Comparison of ENCODE assay signal across 1 cellular context in the genomic region with DNA sequence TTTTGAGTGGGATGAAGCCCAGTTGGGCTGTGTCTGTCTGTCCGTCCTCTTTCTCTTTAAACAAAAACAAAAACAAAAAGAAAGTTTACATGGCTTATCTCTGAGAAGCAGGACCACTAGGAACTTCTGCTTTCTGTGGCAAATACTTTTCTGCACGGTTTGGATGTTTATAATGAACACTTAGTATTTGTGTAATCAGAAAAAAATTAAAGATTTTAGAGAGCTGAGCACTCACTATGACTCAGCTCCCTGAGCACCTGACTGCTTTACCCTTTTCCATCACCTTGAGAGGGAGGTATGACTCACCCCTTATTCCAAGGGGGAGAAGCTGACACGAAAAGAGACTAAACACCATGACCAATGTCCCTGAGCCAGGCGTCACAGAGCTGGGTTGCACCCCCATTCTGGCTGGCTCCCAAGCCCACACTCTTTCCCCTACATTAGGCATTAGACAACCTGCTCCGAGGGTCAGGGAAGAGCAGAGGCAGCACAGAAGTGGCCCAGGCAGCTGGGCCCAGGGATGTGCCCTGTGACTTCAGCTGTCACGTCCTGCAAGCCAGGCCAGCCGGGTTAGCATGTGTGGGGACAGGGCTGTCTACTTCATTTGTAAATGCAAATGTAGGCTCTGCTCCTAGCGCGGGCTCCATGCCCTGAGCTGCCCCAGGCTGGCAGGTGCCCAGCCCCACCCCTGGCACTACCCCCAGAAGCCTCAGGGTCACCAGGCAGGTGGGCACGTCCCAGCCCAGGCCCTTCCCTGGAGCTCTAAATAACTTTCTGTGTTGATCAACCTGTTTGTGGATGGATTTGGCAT.
TF ChIP-seq lines count a peak whose summit lies in the region.

No MANE protein-coding gene starts in this region.

TF ChIP-seq in K562, 482 proteins besides CTCF, POLR2A, EP300 and RAD21 (continued from another document and continues in another):
- TF ChIP-seq, protein P1, sequence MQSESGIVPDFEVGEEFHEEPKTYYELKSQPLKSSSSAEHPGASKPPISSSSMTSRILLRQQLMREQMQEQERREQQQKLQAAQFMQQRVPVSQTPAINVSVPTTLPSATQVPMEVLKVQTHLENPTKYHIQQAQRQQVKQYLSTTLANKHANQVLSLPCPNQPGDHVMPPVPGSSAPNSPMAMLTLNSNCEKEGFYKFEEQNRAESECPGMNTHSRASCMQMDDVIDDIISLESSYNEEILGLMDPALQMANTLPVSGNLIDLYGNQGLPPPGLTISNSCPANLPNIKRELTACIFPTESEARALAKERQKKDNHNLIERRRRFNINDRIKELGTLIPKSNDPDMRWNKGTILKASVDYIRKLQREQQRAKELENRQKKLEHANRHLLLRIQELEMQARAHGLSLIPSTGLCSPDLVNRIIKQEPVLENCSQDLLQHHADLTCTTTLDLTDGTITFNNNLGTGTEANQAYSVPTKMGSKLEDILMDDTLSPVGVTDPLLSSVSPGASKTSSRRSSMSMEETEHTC (IDR thresholded peaks at IDR 0.05): peak; percentile 89
- TF ChIP-seq POLR2H (tag; IDR thresholded peaks at IDR 0.05; ENCODE audit: low read depth): no peak
- TF ChIP-seq SMARCA4 (IDR thresholded peaks at IDR 0.05): peak; percentile 96
- TF ChIP-seq KLF16 (IDR thresholded peaks at IDR 0.05): no peak
- peak; percentile 15 to 34; a peak in 2 of 4 replicates for TF ChIP-seq MAZ (CRISPR knock-in tag; conservative IDR thresholded peaks at IDR 0.05 in 1 of 2, IDR thresholded peaks at IDR 0.05 in 1 of 2)
- TF ChIP-seq ZNF232 (CRISPR knock-in tag; IDR thresholded peaks at IDR 0.05): no peak
- TF ChIP-seq KAT7 (CRISPR knock-in tag; IDR thresholded peaks at IDR 0.05; ENCODE audit: borderline replicate concordance): no peak
- TF ChIP-seq, protein P2, sequence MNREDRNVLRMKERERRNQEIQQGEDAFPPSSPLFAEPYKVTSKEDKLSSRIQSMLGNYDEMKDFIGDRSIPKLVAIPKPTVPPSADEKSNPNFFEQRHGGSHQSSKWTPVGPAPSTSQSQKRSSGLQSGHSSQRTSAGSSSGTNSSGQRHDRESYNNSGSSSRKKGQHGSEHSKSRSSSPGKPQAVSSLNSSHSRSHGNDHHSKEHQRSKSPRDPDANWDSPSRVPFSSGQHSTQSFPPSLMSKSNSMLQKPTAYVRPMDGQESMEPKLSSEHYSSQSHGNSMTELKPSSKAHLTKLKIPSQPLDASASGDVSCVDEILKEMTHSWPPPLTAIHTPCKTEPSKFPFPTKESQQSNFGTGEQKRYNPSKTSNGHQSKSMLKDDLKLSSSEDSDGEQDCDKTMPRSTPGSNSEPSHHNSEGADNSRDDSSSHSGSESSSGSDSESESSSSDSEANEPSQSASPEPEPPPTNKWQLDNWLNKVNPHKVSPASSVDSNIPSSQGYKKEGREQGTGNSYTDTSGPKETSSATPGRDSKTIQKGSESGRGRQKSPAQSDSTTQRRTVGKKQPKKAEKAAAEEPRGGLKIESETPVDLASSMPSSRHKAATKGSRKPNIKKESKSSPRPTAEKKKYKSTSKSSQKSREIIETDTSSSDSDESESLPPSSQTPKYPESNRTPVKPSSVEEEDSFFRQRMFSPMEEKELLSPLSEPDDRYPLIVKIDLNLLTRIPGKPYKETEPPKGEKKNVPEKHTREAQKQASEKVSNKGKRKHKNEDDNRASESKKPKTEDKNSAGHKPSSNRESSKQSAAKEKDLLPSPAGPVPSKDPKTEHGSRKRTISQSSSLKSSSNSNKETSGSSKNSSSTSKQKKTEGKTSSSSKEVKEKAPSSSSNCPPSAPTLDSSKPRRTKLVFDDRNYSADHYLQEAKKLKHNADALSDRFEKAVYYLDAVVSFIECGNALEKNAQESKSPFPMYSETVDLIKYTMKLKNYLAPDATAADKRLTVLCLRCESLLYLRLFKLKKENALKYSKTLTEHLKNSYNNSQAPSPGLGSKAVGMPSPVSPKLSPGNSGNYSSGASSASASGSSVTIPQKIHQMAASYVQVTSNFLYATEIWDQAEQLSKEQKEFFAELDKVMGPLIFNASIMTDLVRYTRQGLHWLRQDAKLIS (CRISPR knock-in tag; IDR thresholded peaks at IDR 0.05): no peak
- TF ChIP-seq TCFL5 (CRISPR knock-in tag; conservative IDR thresholded peaks at IDR 0.05): no peak
- TF ChIP-seq BRF1 (IDR thresholded peaks at IDR 0.05; ENCODE audit: borderline replicate concordance, extremely low read depth, insufficient read length): no peak
- no peak for TF ChIP-seq EZH2 (IDR thresholded peaks at IDR 0.05; ENCODE audit: borderline replicate concordance, low read depth, low read length)
- TF ChIP-seq GATAD2B (IDR thresholded peaks at IDR 0.05; ENCODE audit: borderline replicate concordance): no peak; the same call in 1 of the 2 replicates
- TF ChIP-seq, protein P3, sequence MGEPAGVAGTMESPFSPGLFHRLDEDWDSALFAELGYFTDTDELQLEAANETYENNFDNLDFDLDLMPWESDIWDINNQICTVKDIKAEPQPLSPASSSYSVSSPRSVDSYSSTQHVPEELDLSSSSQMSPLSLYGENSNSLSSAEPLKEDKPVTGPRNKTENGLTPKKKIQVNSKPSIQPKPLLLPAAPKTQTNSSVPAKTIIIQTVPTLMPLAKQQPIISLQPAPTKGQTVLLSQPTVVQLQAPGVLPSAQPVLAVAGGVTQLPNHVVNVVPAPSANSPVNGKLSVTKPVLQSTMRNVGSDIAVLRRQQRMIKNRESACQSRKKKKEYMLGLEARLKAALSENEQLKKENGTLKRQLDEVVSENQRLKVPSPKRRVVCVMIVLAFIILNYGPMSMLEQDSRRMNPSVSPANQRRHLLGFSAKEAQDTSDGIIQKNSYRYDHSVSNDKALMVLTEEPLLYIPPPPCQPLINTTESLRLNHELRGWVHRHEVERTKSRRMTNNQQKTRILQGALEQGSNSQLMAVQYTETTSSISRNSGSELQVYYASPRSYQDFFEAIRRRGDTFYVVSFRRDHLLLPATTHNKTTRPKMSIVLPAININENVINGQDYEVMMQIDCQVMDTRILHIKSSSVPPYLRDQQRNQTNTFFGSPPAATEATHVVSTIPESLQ (CRISPR knock-in tag; IDR thresholded peaks at IDR 0.05): 0 out of 2 replicates have a peak, but pooled peaks have one; percentile 66
- no peak for TF ChIP-seq ZC3H11A (IDR thresholded peaks at IDR 0.05; ENCODE audit: low read depth, low read length)
- TF ChIP-seq SNRNP70 (optimal IDR thresholded peaks at IDR 0.05; ENCODE audit: low read depth, low read length): no peak
- no peak for TF ChIP-seq ZNF707 (CRISPR knock-in tag; conservative IDR thresholded peaks at IDR 0.05)
- TF ChIP-seq, protein P4, sequence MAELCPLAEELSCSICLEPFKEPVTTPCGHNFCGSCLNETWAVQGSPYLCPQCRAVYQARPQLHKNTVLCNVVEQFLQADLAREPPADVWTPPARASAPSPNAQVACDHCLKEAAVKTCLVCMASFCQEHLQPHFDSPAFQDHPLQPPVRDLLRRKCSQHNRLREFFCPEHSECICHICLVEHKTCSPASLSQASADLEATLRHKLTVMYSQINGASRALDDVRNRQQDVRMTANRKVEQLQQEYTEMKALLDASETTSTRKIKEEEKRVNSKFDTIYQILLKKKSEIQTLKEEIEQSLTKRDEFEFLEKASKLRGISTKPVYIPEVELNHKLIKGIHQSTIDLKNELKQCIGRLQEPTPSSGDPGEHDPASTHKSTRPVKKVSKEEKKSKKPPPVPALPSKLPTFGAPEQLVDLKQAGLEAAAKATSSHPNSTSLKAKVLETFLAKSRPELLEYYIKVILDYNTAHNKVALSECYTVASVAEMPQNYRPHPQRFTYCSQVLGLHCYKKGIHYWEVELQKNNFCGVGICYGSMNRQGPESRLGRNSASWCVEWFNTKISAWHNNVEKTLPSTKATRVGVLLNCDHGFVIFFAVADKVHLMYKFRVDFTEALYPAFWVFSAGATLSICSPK (IDR thresholded peaks at IDR 0.05; ENCODE audit: borderline replicate concordance): no peak
- TF ChIP-seq, protein P5, sequence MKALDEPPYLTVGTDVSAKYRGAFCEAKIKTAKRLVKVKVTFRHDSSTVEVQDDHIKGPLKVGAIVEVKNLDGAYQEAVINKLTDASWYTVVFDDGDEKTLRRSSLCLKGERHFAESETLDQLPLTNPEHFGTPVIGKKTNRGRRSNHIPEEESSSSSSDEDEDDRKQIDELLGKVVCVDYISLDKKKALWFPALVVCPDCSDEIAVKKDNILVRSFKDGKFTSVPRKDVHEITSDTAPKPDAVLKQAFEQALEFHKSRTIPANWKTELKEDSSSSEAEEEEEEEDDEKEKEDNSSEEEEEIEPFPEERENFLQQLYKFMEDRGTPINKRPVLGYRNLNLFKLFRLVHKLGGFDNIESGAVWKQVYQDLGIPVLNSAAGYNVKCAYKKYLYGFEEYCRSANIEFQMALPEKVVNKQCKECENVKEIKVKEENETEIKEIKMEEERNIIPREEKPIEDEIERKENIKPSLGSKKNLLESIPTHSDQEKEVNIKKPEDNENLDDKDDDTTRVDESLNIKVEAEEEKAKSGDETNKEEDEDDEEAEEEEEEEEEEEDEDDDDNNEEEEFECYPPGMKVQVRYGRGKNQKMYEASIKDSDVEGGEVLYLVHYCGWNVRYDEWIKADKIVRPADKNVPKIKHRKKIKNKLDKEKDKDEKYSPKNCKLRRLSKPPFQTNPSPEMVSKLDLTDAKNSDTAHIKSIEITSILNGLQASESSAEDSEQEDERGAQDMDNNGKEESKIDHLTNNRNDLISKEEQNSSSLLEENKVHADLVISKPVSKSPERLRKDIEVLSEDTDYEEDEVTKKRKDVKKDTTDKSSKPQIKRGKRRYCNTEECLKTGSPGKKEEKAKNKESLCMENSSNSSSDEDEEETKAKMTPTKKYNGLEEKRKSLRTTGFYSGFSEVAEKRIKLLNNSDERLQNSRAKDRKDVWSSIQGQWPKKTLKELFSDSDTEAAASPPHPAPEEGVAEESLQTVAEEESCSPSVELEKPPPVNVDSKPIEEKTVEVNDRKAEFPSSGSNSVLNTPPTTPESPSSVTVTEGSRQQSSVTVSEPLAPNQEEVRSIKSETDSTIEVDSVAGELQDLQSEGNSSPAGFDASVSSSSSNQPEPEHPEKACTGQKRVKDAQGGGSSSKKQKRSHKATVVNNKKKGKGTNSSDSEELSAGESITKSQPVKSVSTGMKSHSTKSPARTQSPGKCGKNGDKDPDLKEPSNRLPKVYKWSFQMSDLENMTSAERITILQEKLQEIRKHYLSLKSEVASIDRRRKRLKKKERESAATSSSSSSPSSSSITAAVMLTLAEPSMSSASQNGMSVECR (CRISPR knock-in tag; IDR thresholded peaks at IDR 0.05): 0 out of 2 replicates have a peak, but pooled peaks have one; percentile 37
- no peak for TF ChIP-seq TAF1 (IDR thresholded peaks at IDR 0.05; ENCODE audit: control insufficient read depth, extremely low read depth, insufficient read depth, low read length, severe bottlenecking)
- TF ChIP-seq EHMT2 (IDR thresholded peaks at IDR 0.05): peak; percentile 48; the same call in 1 of the 2 replicates
- TF ChIP-seq, protein P6, sequence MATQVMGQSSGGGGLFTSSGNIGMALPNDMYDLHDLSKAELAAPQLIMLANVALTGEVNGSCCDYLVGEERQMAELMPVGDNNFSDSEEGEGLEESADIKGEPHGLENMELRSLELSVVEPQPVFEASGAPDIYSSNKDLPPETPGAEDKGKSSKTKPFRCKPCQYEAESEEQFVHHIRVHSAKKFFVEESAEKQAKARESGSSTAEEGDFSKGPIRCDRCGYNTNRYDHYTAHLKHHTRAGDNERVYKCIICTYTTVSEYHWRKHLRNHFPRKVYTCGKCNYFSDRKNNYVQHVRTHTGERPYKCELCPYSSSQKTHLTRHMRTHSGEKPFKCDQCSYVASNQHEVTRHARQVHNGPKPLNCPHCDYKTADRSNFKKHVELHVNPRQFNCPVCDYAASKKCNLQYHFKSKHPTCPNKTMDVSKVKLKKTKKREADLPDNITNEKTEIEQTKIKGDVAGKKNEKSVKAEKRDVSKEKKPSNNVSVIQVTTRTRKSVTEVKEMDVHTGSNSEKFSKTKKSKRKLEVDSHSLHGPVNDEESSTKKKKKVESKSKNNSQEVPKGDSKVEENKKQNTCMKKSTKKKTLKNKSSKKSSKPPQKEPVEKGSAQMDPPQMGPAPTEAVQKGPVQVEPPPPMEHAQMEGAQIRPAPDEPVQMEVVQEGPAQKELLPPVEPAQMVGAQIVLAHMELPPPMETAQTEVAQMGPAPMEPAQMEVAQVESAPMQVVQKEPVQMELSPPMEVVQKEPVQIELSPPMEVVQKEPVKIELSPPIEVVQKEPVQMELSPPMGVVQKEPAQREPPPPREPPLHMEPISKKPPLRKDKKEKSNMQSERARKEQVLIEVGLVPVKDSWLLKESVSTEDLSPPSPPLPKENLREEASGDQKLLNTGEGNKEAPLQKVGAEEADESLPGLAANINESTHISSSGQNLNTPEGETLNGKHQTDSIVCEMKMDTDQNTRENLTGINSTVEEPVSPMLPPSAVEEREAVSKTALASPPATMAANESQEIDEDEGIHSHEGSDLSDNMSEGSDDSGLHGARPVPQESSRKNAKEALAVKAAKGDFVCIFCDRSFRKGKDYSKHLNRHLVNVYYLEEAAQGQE (CRISPR knock-in tag; IDR thresholded peaks at IDR 0.05; ENCODE audit: low read depth): 0 out of 2 replicates have a peak, but pooled peaks have one; percentile 28
- no peak for TF ChIP-seq SRSF1 (IDR thresholded peaks at IDR 0.05; ENCODE audit: low read depth, low read length)
- no peak for TF ChIP-seq CSDE1 (IDR thresholded peaks at IDR 0.05)
- TF ChIP-seq, protein P7, sequence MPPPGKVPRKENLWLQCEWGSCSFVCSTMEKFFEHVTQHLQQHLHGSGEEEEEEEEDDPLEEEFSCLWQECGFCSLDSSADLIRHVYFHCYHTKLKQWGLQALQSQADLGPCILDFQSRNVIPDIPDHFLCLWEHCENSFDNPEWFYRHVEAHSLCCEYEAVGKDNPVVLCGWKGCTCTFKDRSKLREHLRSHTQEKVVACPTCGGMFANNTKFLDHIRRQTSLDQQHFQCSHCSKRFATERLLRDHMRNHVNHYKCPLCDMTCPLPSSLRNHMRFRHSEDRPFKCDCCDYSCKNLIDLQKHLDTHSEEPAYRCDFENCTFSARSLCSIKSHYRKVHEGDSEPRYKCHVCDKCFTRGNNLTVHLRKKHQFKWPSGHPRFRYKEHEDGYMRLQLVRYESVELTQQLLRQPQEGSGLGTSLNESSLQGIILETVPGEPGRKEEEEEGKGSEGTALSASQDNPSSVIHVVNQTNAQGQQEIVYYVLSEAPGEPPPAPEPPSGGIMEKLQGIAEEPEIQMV (tag; conservative IDR thresholded peaks at IDR 0.05; ENCODE audit: low read depth): 0 out of 2 replicates have a peak, but pooled peaks have one; percentile 22
- no peak for TF ChIP-seq NR2C2 (CRISPR knock-in tag; IDR thresholded peaks at IDR 0.05)
- TF ChIP-seq NR2C2 (tag; IDR thresholded peaks at IDR 0.05): peak; percentile 68
- no peak for TF ChIP-seq SREBF1 (IDR thresholded peaks at IDR 0.05; ENCODE audit: borderline replicate concordance, low read depth, low read length)
- TF ChIP-seq SAP30 (IDR thresholded peaks at IDR 0.05; ENCODE audit: borderline replicate concordance, insufficient read depth, low read depth, low read length, poor library complexity, severe bottlenecking): no peak
- TF ChIP-seq NFIC (IDR thresholded peaks at IDR 0.05): peak; percentile 93
- peak; percentile 94 for TF ChIP-seq ZNF316 (IDR thresholded peaks at IDR 0.05)
- no peak for TF ChIP-seq ZNF134 (CRISPR knock-in tag; conservative IDR thresholded peaks at IDR 0.05)
- no peak for TF ChIP-seq ELF4 (CRISPR knock-in tag; IDR thresholded peaks at IDR 0.05)
- TF ChIP-seq ETV6 (IDR thresholded peaks at IDR 0.05; ENCODE audit: borderline replicate concordance in 1 of 2, low read depth in 2 of 2, low read length in 1 of 2): no peak
- no peak for TF ChIP-seq ETV6 (CRISPR knock-in tag; IDR thresholded peaks at IDR 0.05; ENCODE audit: borderline replicate concordance)
- TF ChIP-seq BDP1 (IDR thresholded peaks at IDR 0.05; ENCODE audit: insufficient read depth, insufficient read length): no peak
